In genomic region chr22:45993841-45994240, GRCh38 we compare ENCODE assay signal across 32 cellular contexts. TPM values are rescaled to one million over a fixed set of nuclear protein-coding genes. Genes with fewer than 3 reads are reported as not detected.
"Had no signal": no experiment of that assay in that cellular context is flagged by ENCODE, and none has a peak within 500 bp of the region (broad histone marks: within the 10 kb centered on the region; RNA-seq: fewer than 3 reads in every experiment).

No MANE protein-coding gene starts in this region.

- H3K9me3 ChIP-seq: adrenal gland, body of pancreas, esophagus squamous epithelium, pancreas, prostate gland, upper lobe of left lung, vagina had no signal

- H3K27me3 Mint-ChIP-seq: activated naive CD4-positive, alpha-beta T cell treated with anti-CD3 and anti-CD28 coated beads, Interleukin-2, amount 50 U/mL, for 24 hours had no signal

- FAIRE-seq: islet of Langerhans, pancreas had no signal

- H3K36me3 ChIP-seq: adrenal gland, cardiac muscle cell, esophagus squamous epithelium, pancreas, prostate gland, upper lobe of left lung, vagina had no signal

- DNase-seq: activated B cell treated with CpG ODN at 0.5 μM for 24 hours; activated CD4-positive, alpha-beta T cell treated with anti-CD3 and anti-CD28 coated beads, Interleukin-2, amount 50 U/mL, for 1 hour; activated T-cell treated with anti-CD3 and anti-CD28 coated beads, Interleukin-2, amount 50 U/mL, for 4 hours; aorta; body of pancreas; cortex of kidney; endodermal cell; esophagus squamous epithelium; foreskin melanocyte; left cardiac atrium; nucleus accumbens; retina; stimulated activated CD4-positive, alpha-beta T cell treated with anti-CD3 and anti-CD28 coated beads, Interleukin-12 subunit alpha, Interleukin-12 subunit beta, amount 100 ng/mL, for 4 hours; stimulated activated CD4-positive, alpha-beta T cell treated with anti-CD3 and anti-CD28 coated beads, Interleukin-4, amount 100 ng/mL, for 1 hour; stimulated activated naive CD8-positive, alpha-beta T cell treated with anti-CD3 and anti-CD28 coated beads, Interleukin-15, amount 100 ng/mL, for 72 hours; substantia nigra; T-helper 1 cell; upper lobe of left lung had no signal

- ATAC-seq: activated T-cell treated with anti-CD3 and anti-CD28 coated beads, Interleukin-2, amount 50 U/mL, for 4 hours; body of pancreas; left cardiac atrium; left ventricle myocardium superior; sciatic nerve; stimulated activated naive CD8-positive, alpha-beta T cell treated with anti-CD3 and anti-CD28 coated beads, Interleukin-15, amount 100 ng/mL, for 72 hours had no signal

- H3K4me3 Mint-ChIP-seq: activated B cell treated with CpG ODN at 0.5 μM for 24 hours; activated naive CD4-positive, alpha-beta T cell treated with anti-CD3 and anti-CD28 coated beads, Interleukin-2, amount 50 U/mL, for 24 hours; activated T-cell treated with anti-CD3 and anti-CD28 coated beads, Interleukin-2, amount 50 U/mL, for 4 hours; endodermal cell; stimulated activated naive CD8-positive, alpha-beta T cell treated with anti-CD3 and anti-CD28 coated beads, Interleukin-15, amount 100 ng/mL, for 72 hours; T-helper 2 cell treated with Interferon-gamma antibody and Interleukin-4, amounts not matched to agents 5 μg/mL and 100 μg/mL, for 36 hours had no signal

- H3K4me1 Mint-ChIP-seq: activated naive CD4-positive, alpha-beta T cell treated with anti-CD3 and anti-CD28 coated beads, Interleukin-2, amount 50 U/mL, for 24 hours; endodermal cell had no signal

- H3K9me3 Mint-ChIP-seq: activated B cell treated with CpG ODN at 0.5 μM for 24 hours; activated naive CD4-positive, alpha-beta T cell treated with anti-CD3 and anti-CD28 coated beads, Interleukin-2, amount 50 U/mL, for 24 hours; activated T-cell treated with anti-CD3 and anti-CD28 coated beads, Interleukin-2, amount 50 U/mL, for 4 hours; activated T-helper 2 cell treated with anti-CD3 and anti-CD28 coated beads, Interferon-gamma antibody, Interleukin-2, Interleukin-4, amounts not matched to agents 10 μg/mL and 5 μg/mL and 100 μg/mL, durations not matched to agents 14 hours and 24 hours and 36 hours; endodermal cell; T-helper 2 cell treated with Interferon-gamma antibody and Interleukin-4, amounts not matched to agents 5 μg/mL and 100 μg/mL, for 36 hours had no signal

- H3K27me3 ChIP-seq: adrenal gland, body of pancreas, esophagus squamous epithelium, pancreas, upper lobe of left lung, vagina had no signal

- H3K4me3 ChIP-seq: adrenal gland, body of pancreas, cardiac muscle cell, esophagus squamous epithelium, pancreas, prostate gland, skin epidermis, upper lobe of left lung, vagina had no signal

- H3K36me3 Mint-ChIP-seq: activated naive CD4-positive, alpha-beta T cell treated with anti-CD3 and anti-CD28 coated beads, Interleukin-2, amount 50 U/mL, for 24 hours had no signal

- H3K27ac Mint-ChIP-seq: activated B cell treated with CpG ODN at 0.5 μM for 24 hours; activated naive CD4-positive, alpha-beta T cell treated with anti-CD3 and anti-CD28 coated beads, Interleukin-2, amount 50 U/mL, for 24 hours; activated T-helper 2 cell treated with anti-CD3 and anti-CD28 coated beads, Interferon-gamma antibody, Interleukin-2, Interleukin-4, amounts not matched to agents 10 μg/mL and 5 μg/mL and 100 μg/mL, durations not matched to agents 14 hours and 24 hours and 36 hours; endodermal cell; stimulated activated naive CD8-positive, alpha-beta T cell treated with anti-CD3 and anti-CD28 coated beads, Interleukin-15, amount 100 ng/mL, for 72 hours; T-helper 2 cell treated with Interferon-gamma antibody and Interleukin-4, amounts not matched to agents 5 μg/mL and 100 μg/mL, for 36 hours had no signal

RNA-seq across cellular contexts. Expression of gene WNT7B, which starts 16.9 kb away (rescaled TPM):
- total RNA-seq: activated B cell treated with CpG ODN at 0.5 μM for 24 hours; activated T-helper 2 cell treated with anti-CD3 and anti-CD28 coated beads, Interferon-gamma antibody, Interleukin-2, Interleukin-4, amounts not matched to agents 10 μg/mL and 5 μg/mL and 100 μg/mL, durations not matched to agents 14 hours and 24 hours and 36 hours; aorta; cardiac muscle cell; endodermal cell; left cardiac atrium; left ventricle myocardium superior; lung microvascular endothelial cell; mesenteric fat pad; sciatic nerve had no signal
- polyA plus RNA-seq: aorta, cardiac muscle cell had no signal
